ENCODE assay signal across 24 cellular contexts in genomic region chr13:48252176-48252575, GRCh38. TPM values are rescaled to one million over a fixed set of nuclear protein-coding genes. Genes with fewer than 3 reads are reported as not detected.
DNase-seq lines count a peak whose midpoint lies in the region; ATAC-seq and TF ChIP-seq lines count a peak whose summit lies in the region.
"Had no signal": no experiment of that assay in that cellular context is flagged by ENCODE, and none has a peak within 500 bp of the region (broad histone marks: within the 10 kb centered on the region; RNA-seq: fewer than 3 reads in every experiment).

No MANE protein-coding gene starts in this region.

- H3K27me3 ChIP-seq in CD4-positive, CD25-positive, alpha-beta regulatory T cell (ENCODE audit: control insufficient read depth, insufficient read depth, low read length): no peaks in the 10 kb centered on the region
- no peaks in the 10 kb centered on the region for H3K27me3 ChIP-seq in thyroid gland
- H3K27me3 ChIP-seq: right lobe of liver had no signal

- peaks cover 44 to 74% (median 60%) of the 10 kb centered on the region in 4 donors for H3K4me1 Mint-ChIP-seq in CD4-positive, CD25-positive, alpha-beta regulatory T cell
- H3K4me1 Mint-ChIP-seq in activated naive CD8-positive, alpha-beta T cell treated with anti-CD3 and anti-CD28 coated beads for 36 hours: peaks cover 55% of the 10 kb centered on the region

- DNase-seq in CD4-positive, CD25-positive, alpha-beta regulatory T cell: no peak
- DNase-seq in activated naive CD8-positive, alpha-beta T cell treated with anti-CD3 and anti-CD28 coated beads for 36 hours: no peak
- DNase-seq in left cardiac atrium (peak; percentile 24), sciatic nerve (ENCODE audit: low spot score) (no peak), NCI-H2029 treated with DMSO at 0.1 percent for 48 hours (lab: John Stamatoyannopoulos, UW) (no peak), NCI-H2196 treated with DMSO at 0.1 percent for 48 hours (lab: John Stamatoyannopoulos, UW; ENCODE audit: unreplicated experiment) (no peak), SIG-M5 treated with dmso at 0.1 percent for 504 hours (lab: John Stamatoyannopoulos, UW; ENCODE audit: unreplicated experiment) (no peak), thyroid gland (no peak)
- DNase-seq: activated CD4-positive, alpha-beta memory T cell treated with anti-CD3 and anti-CD28 coated beads for 36 hours; activated CD8-positive, alpha-beta memory T cell treated with anti-CD3 and anti-CD28 coated beads, Interleukin-2, amount 50 U/mL, for 4 hours; COR-L47; endodermal cell; GDM1; mammary epithelial cell; NCI-H1092 treated with DMSO at 0.1 percent for 48 hours; NCI-H187 treated with DMSO at 0.1 percent for 48 hours; right lobe of liver; stimulated activated CD4-positive, alpha-beta T cell treated with anti-CD3 and anti-CD28 coated beads, Interleukin-12 subunit alpha, Interleukin-12 subunit beta, amount 100 ng/mL, for 4 hours; stimulated activated CD4-positive, alpha-beta T cell treated with anti-CD3 and anti-CD28 coated beads, Interleukin-4, amount 100 ng/mL, for 1 hour had no signal

- H3K36me3 Mint-ChIP-seq in CD4-positive, CD25-positive, alpha-beta regulatory T cell: peaks cover 36% of the 10 kb centered on the region
- peaks cover 39% of the 10 kb centered on the region for H3K36me3 Mint-ChIP-seq in activated naive CD8-positive, alpha-beta T cell treated with anti-CD3 and anti-CD28 coated beads for 36 hours

- TF ChIP-seq POLR2A in thyroid gland (IDR thresholded peaks at IDR 0.05): no peak

- H3K27ac Mint-ChIP-seq in CD4-positive, CD25-positive, alpha-beta regulatory T cell: no peak overlapping the region
- peak overlapping the region; percentile 40 for H3K27ac Mint-ChIP-seq in activated naive CD8-positive, alpha-beta T cell treated with anti-CD3 and anti-CD28 coated beads for 36 hours
- H3K27ac Mint-ChIP-seq: activated CD4-positive, alpha-beta memory T cell treated with anti-CD3 and anti-CD28 coated beads for 36 hours; B cell; dendritic cell treated with granulocyte-macrophage colony-stimulating factor and Interleukin-4, amounts not matched to agents 40 ng/mL and 50 ng/mL, for 4 days; endodermal cell had no signal

- peak overlapping the region in 2 of 4 donors; percentile 45 to 61 for H3K4me3 Mint-ChIP-seq in CD4-positive, CD25-positive, alpha-beta regulatory T cell
- no peak overlapping the region for H3K4me3 Mint-ChIP-seq in activated naive CD8-positive, alpha-beta T cell treated with anti-CD3 and anti-CD28 coated beads for 36 hours
- H3K4me3 Mint-ChIP-seq: activated CD4-positive, alpha-beta memory T cell treated with anti-CD3 and anti-CD28 coated beads for 36 hours; B cell; dendritic cell treated with granulocyte-macrophage colony-stimulating factor and Interleukin-4, amounts not matched to agents 40 ng/mL and 50 ng/mL, for 4 days; endodermal cell had no signal

- intact Hi-C loops in left cardiac atrium (cut with DNase I) (no loop called here), sciatic nerve (cut with DNase I) (no loop called here), thyroid gland (cut with DNase I) (no loop called here)

- 97% methylated on average over 10 of the region's 10 CpGs for WGBS in thyroid gland, 2 donors

- H3K27me3 Mint-ChIP-seq in CD4-positive, CD25-positive, alpha-beta regulatory T cell: no peaks in the 10 kb centered on the region
- H3K27me3 Mint-ChIP-seq in activated naive CD8-positive, alpha-beta T cell treated with anti-CD3 and anti-CD28 coated beads for 36 hours: no peaks in the 10 kb centered on the region
- H3K27me3 Mint-ChIP-seq: activated CD4-positive, alpha-beta memory T cell treated with anti-CD3 and anti-CD28 coated beads for 36 hours; B cell; dendritic cell treated with granulocyte-macrophage colony-stimulating factor and Interleukin-4, amounts not matched to agents 40 ng/mL and 50 ng/mL, for 4 days had no signal

- H3K36me3 ChIP-seq in CD4-positive, CD25-positive, alpha-beta regulatory T cell (ENCODE audit: control insufficient read depth, insufficient read depth, low read length): peaks cover 57% of the 10 kb centered on the region
- peaks cover 25 to 32% of the 10 kb centered on the region in 2 donors for H3K36me3 ChIP-seq in thyroid gland

- no peaks in the 10 kb centered on the region for H3K9me3 Mint-ChIP-seq in CD4-positive, CD25-positive, alpha-beta regulatory T cell
- H3K9me3 Mint-ChIP-seq in activated naive CD8-positive, alpha-beta T cell treated with anti-CD3 and anti-CD28 coated beads for 36 hours: no peaks in the 10 kb centered on the region
- H3K9me3 Mint-ChIP-seq: activated CD4-positive, alpha-beta memory T cell treated with anti-CD3 and anti-CD28 coated beads for 36 hours; activated naive CD4-positive, alpha-beta T cell treated with anti-CD3 and anti-CD28 coated beads, Interleukin-2, amount 50 U/mL, for 72 hours; dendritic cell treated with granulocyte-macrophage colony-stimulating factor and Interleukin-4, amounts not matched to agents 40 ng/mL and 50 ng/mL, for 4 days; endodermal cell had no signal

- peak overlapping the region; percentile 8 for H3K27ac ChIP-seq in CD4-positive, CD25-positive, alpha-beta regulatory T cell (ENCODE audit: insufficient read depth, low read length, poor library complexity, severe bottlenecking)
- no peak overlapping the region for H3K27ac ChIP-seq in thyroid gland
- H3K27ac ChIP-seq: right lobe of liver, SK-N-MC had no signal

- ATAC-seq in CD4-positive, CD25-positive, alpha-beta regulatory T cell (ENCODE audit: low read depth in 2 of 2): peak in 1 of 2 donors; percentile 31
- ATAC-seq in left cardiac atrium: peak; percentile 42 to 51
- peak; percentile 27 for ATAC-seq in sciatic nerve
- ATAC-seq: activated naive CD4-positive, alpha-beta T cell treated with anti-CD3 and anti-CD28 coated beads, Interleukin-2, amount 50 U/mL, for 72 hours; right lobe of liver had no signal

- H3K4me3 ChIP-seq in CD4-positive, CD25-positive, alpha-beta regulatory T cell (ENCODE audit: low read depth, low read length): no peak overlapping the region
- no peak overlapping the region for H3K4me3 ChIP-seq in thyroid gland (replicated peaks in 1 of 3)
- H3K4me3 ChIP-seq: HAP-1, right lobe of liver, SK-N-MC had no signal

- H3K4me1 ChIP-seq in CD4-positive, CD25-positive, alpha-beta regulatory T cell (ENCODE audit: control insufficient read depth, insufficient read depth, low read length, poor library complexity, severe bottlenecking): peaks cover 40% of the 10 kb centered on the region
- peaks cover 0 to 14% of the 10 kb centered on the region in 2 donors for H3K4me1 ChIP-seq in thyroid gland
- H3K4me1 ChIP-seq: HAP-1 had no signal

- no peak for TF ChIP-seq CTCF in thyroid gland (IDR thresholded peaks at IDR 0.05)

- no peaks in the 10 kb centered on the region for H3K9me3 ChIP-seq in CD4-positive, CD25-positive, alpha-beta regulatory T cell (ENCODE audit: control insufficient read depth in 2 of 2, low read length in 2 of 2)
- H3K9me3 ChIP-seq in thyroid gland: no peaks in the 10 kb centered on the region
- H3K9me3 ChIP-seq: HAP-1, right lobe of liver had no signal

RNA-seq across cellular contexts. Expression of gene ITM2B, which starts 19.2 kb away (rescaled TPM):
- 324 TPM for total RNA-seq in CD4-positive, CD25-positive, alpha-beta regulatory T cell
- polyA plus RNA-seq in CD4-positive, CD25-positive, alpha-beta regulatory T cell: 1,000 to 10,000 TPM; 1,031 to 1,148 (median 1,078) TPM
- total RNA-seq in activated naive CD8-positive, alpha-beta T cell treated with anti-CD3 and anti-CD28 coated beads for 36 hours: 10 to 100 TPM; 90.7 to 95.9 TPM
- total RNA-seq in left cardiac atrium (100 to 1,000 TPM; 537 to 557 TPM), sciatic nerve (704 TPM), thyroid gland (100 to 1,000 TPM; 550 to 716 (median 624) TPM)

RNA-seq across cellular contexts. Expression of gene RB1, which starts 51.4 kb away (rescaled TPM):
- total RNA-seq in CD4-positive, CD25-positive, alpha-beta regulatory T cell: 23.1 TPM
- polyA plus RNA-seq in CD4-positive, CD25-positive, alpha-beta regulatory T cell: 10 to 100 TPM; 18.8 to 24.6 (median 22.9) TPM
- total RNA-seq in activated naive CD8-positive, alpha-beta T cell treated with anti-CD3 and anti-CD28 coated beads for 36 hours: 10 to 100 TPM; 33.0 to 33.7 TPM
- total RNA-seq in left cardiac atrium (10 to 100 TPM; 24.5 to 25.2 TPM), sciatic nerve (58.5 TPM), thyroid gland (10 to 100 TPM; 38.5 to 62.1 (median 41.8) TPM)
